Comparison of ENCODE assay signal across 14 cellular contexts in the genomic region with DNA sequence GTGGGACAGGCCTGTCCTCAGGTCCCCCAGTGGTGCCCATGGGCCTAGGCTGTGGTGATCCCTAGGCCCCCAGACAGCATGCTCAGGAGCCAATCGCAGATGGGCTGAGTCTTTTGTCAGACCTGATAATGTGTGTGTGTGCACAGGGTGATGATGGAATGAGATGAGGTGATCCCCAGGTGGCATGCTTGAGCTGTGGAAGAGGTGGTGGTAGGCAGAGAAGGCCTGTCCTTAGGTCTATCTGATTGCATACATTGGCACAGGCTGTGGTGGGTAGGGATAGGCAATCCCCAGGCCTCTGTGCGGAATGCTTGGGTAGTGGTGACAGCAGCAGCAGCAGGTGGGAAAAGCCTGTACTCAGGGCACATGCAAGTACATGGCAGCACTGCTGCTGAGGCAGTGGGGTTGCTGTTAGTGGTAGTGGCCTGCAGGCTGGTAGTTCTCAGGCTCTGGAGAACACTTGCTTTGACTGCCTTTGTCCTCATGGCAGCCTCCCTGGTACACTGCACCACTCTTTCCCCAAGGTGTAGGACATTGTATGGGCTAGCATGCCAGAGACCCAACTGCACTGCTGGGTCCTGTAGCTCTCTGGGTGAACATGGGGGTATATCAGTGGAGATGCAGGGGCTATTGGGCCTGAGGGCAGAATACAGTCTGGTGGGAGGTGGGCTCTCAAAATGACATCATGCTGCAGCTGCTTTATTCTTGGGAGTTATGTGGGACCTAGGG.
A peak's percentile ranks its signal among the peaks of the same experiment; 100 is the strongest.
DNase-seq lines count a peak whose midpoint lies in the region; ATAC-seq lines count a peak whose summit lies in the region.
"Had no signal": no experiment of that assay in that cellular context is flagged by ENCODE, and none has a peak within 500 bp of the region (broad histone marks: within the 10 kb centered on the region; RNA-seq: fewer than 3 reads in every experiment).

No MANE protein-coding gene starts in this region.

- H3K4me1 ChIP-seq in mesenchymal stem cell (ENCODE audit: control insufficient read depth, insufficient read depth, low read depth, low read length) (no peaks in the 10 kb centered on the region), GM23248 (ENCODE audit: insufficient read depth) (no peaks in the 10 kb centered on the region)
- H3K4me1 ChIP-seq: Caco-2 had no signal

- no peak overlapping the region for H2BK5ac ChIP-seq in mesenchymal stem cell (ENCODE audit: low read depth, low read length, poor library complexity, severe bottlenecking)

- H3K27me3 ChIP-seq in mesenchymal stem cell (ENCODE audit: control insufficient read depth in 1 of 2, insufficient read depth in 1 of 2, low read length in 2 of 2): no peaks in the 10 kb centered on the region
- no peaks in the 10 kb centered on the region for H3K27me3 ChIP-seq in GM23248 (replicated peaks; ENCODE audit: insufficient read depth)

- no peaks in the 10 kb centered on the region for H4K20me1 ChIP-seq in GM23248 (ENCODE audit: insufficient read depth)

- no peak overlapping the region for H3K4me3 Mint-ChIP-seq in stimulated activated memory B cell treated with anti-CD40 and anti-IgM and Interleukin-4, amounts not matched to agents 10 μg/mL and 1 μg/mL and 100 μg/mL, for 72 hours
- H3K4me3 Mint-ChIP-seq: CD14-positive monocyte; CD8-positive, alpha-beta T cell; IgD-negative memory B cell had no signal

- H3K27ac ChIP-seq in mesenchymal stem cell (ENCODE audit: low read length, poor library complexity, severe bottlenecking) (no peak overlapping the region), GM23248 (no peak overlapping the region)
- H3K27ac ChIP-seq: 22Rv1 had no signal

- no peak overlapping the region for H2BK15ac ChIP-seq in mesenchymal stem cell (ENCODE audit: low read depth, poor library complexity, severe bottlenecking)

- no peaks in the 10 kb centered on the region for H3F3A ChIP-seq in GM23248 (ENCODE audit: insufficient read depth)

- no peak overlapping the region for H2AK5ac ChIP-seq in mesenchymal stem cell (ENCODE audit: low read length, severe bottlenecking)

- H4K91ac ChIP-seq in mesenchymal stem cell (ENCODE audit: low read length): no peak overlapping the region

- no peaks in the 10 kb centered on the region for H3K36me3 Mint-ChIP-seq in stimulated activated memory B cell treated with anti-CD40 and anti-IgM and Interleukin-4, amounts not matched to agents 10 μg/mL and 1 μg/mL and 100 μg/mL, for 72 hours
- H3K36me3 Mint-ChIP-seq: CD14-positive monocyte; CD8-positive, alpha-beta T cell; IgD-negative memory B cell had no signal

- in situ Hi-C loops in GM23248 (cut with MboI): no loop called here

- peak; percentile 23 for ATAC-seq in Right ventricle myocardium inferior
- ATAC-seq in left cardiac atrium: no peak
- ATAC-seq in stimulated activated memory B cell treated with anti-CD40 and anti-IgM and Interleukin-4, amounts not matched to agents 10 μg/mL and 1 μg/mL and 100 μg/mL, for 72 hours: peak; percentile 38
- no peak for ATAC-seq in GM19351 (IDR thresholded peaks at IDR 0.05; ENCODE audit: unreplicated experiment)
- no peak for ATAC-seq in HG03378 (IDR thresholded peaks at IDR 0.05; ENCODE audit: unreplicated experiment)
- ATAC-seq: CD8-positive, alpha-beta T cell had no signal

- H3K9ac ChIP-seq in mesenchymal stem cell (ENCODE audit: low read length) (no peak overlapping the region), GM23248 (no peak overlapping the region)

- peak overlapping the region in 1 of 2 experiments; percentile 8 for H3K14ac ChIP-seq in mesenchymal stem cell (ENCODE audit: low read length in 2 of 2)

- intact Hi-C loops in Right ventricle myocardium inferior (cut with DNase I): no loop called here
- intact Hi-C loops in left cardiac atrium (cut with DNase I): no loop called here

- no peak overlapping the region for H2BK12ac ChIP-seq in mesenchymal stem cell (ENCODE audit: low read length in 2 of 2)

- DNase-seq in Right ventricle myocardium inferior (ENCODE audit: missing footprints) (no peak), left cardiac atrium (no peak), mesenchymal stem cell (no peak), GM23248 (no peak)
- DNase-seq: Caco-2; CD8-positive, alpha-beta T cell; DMS53; GF-D8 had no signal

- no peaks in the 10 kb centered on the region for H3K9me3 ChIP-seq in mesenchymal stem cell (ENCODE audit: control insufficient read depth, low read length)
- no peaks in the 10 kb centered on the region for H3K9me3 ChIP-seq in GM23248 (ENCODE audit: low read depth)
- H3K9me3 ChIP-seq: Caco-2 had no signal

- H3K23ac ChIP-seq in mesenchymal stem cell (ENCODE audit: low read length in 2 of 2): no peak overlapping the region

- H3K79me1 ChIP-seq in mesenchymal stem cell (replicated peaks; ENCODE audit: low read length, poor library complexity, severe bottlenecking): no peaks in the 10 kb centered on the region

- H3K18ac ChIP-seq in mesenchymal stem cell (ENCODE audit: low read depth in 1 of 2, low read length in 2 of 2): no peak overlapping the region

- H3K4me2 ChIP-seq in mesenchymal stem cell (ENCODE audit: low read length, poor library complexity, severe bottlenecking): no peak overlapping the region
- H3K4me2 ChIP-seq in GM23248 (ENCODE audit: unreplicated experiment): no peak overlapping the region

- H3K4me1 Mint-ChIP-seq in stimulated activated memory B cell treated with anti-CD40 and anti-IgM and Interleukin-4, amounts not matched to agents 10 μg/mL and 1 μg/mL and 100 μg/mL, for 72 hours: no peaks in the 10 kb centered on the region
- H3K4me1 Mint-ChIP-seq: CD14-positive monocyte, IgD-negative memory B cell had no signal

- WGBS in mesenchymal stem cell: 71% methylated on average over 2 of the region's 2 CpGs
- WGBS in GM23248 (ENCODE audit: low coverage in 1 of 2, low lambda C conversion rate in 2 of 2, missing lambda C conversion rate in 2 of 2), 2 experiments: 8 to 21% methylated on average over 2 of the region's 2 CpGs

- H4K8ac ChIP-seq in mesenchymal stem cell (ENCODE audit: low read length): no peak overlapping the region

- H3K9me2 ChIP-seq in GM23248 (ENCODE audit: insufficient read depth): no peaks in the 10 kb centered on the region

- H3K27me3 Mint-ChIP-seq in stimulated activated memory B cell treated with anti-CD40 and anti-IgM and Interleukin-4, amounts not matched to agents 10 μg/mL and 1 μg/mL and 100 μg/mL, for 72 hours: no peaks in the 10 kb centered on the region
- H3K27me3 Mint-ChIP-seq: IgD-negative memory B cell had no signal

- peak overlapping the region; percentile 51 for H2AFZ ChIP-seq in mesenchymal stem cell (ENCODE audit: low read depth, low read length)
- no peak overlapping the region for H2AFZ ChIP-seq in GM23248

- H3K36me3 ChIP-seq in mesenchymal stem cell (ENCODE audit: control insufficient read depth in 1 of 2, insufficient read depth in 2 of 2, low read depth in 1 of 2, low read length in 2 of 2): no peaks in the 10 kb centered on the region
- no peaks in the 10 kb centered on the region for H3K36me3 ChIP-seq in GM23248 (ENCODE audit: low read depth)

- H3K9me3 Mint-ChIP-seq in stimulated activated memory B cell treated with anti-CD40 and anti-IgM and Interleukin-4, amounts not matched to agents 10 μg/mL and 1 μg/mL and 100 μg/mL, for 72 hours: peaks cover 3% of the 10 kb centered on the region
- H3K9me3 Mint-ChIP-seq: CD8-positive, alpha-beta T cell had no signal

- no peaks in the 10 kb centered on the region for H3K79me2 ChIP-seq in GM23248 (ENCODE audit: insufficient read depth)

- no peak overlapping the region for H3K4ac ChIP-seq in mesenchymal stem cell (ENCODE audit: low read depth in 1 of 2, low read length in 2 of 2)

- no peak overlapping the region for H2BK120ac ChIP-seq in mesenchymal stem cell (ENCODE audit: low read depth, low read length)

- no peak overlapping the region for H3K4me3 ChIP-seq in mesenchymal stem cell (ENCODE audit: insufficient read depth in 1 of 2, low read depth in 1 of 2, low read length in 2 of 2)
- H3K4me3 ChIP-seq in GM23248: no peak overlapping the region

- H3K27ac Mint-ChIP-seq in stimulated activated memory B cell treated with anti-CD40 and anti-IgM and Interleukin-4, amounts not matched to agents 10 μg/mL and 1 μg/mL and 100 μg/mL, for 72 hours: no peak overlapping the region
- H3K27ac Mint-ChIP-seq: CD14-positive monocyte; CD8-positive, alpha-beta T cell; IgD-negative memory B cell had no signal

Comparison
In these comparisons a context has a peak if more than half of its experiments do, and no peak if none do; other contexts are left out.
1. ATAC-seq: peak in Right ventricle myocardium inferior (single experiment) and stimulated activated memory B cell treated with anti-CD40 and anti-IgM and Interleukin-4, amounts not matched to agents 10 μg/mL and 1 μg/mL and 100 μg/mL, for 72 hours (single experiment); none in left cardiac atrium (0 of 2), GM19351 (single experiment) and HG03378 (single experiment).